8 cellular contexts compared by ENCODE assay signal in the genomic region with DNA sequence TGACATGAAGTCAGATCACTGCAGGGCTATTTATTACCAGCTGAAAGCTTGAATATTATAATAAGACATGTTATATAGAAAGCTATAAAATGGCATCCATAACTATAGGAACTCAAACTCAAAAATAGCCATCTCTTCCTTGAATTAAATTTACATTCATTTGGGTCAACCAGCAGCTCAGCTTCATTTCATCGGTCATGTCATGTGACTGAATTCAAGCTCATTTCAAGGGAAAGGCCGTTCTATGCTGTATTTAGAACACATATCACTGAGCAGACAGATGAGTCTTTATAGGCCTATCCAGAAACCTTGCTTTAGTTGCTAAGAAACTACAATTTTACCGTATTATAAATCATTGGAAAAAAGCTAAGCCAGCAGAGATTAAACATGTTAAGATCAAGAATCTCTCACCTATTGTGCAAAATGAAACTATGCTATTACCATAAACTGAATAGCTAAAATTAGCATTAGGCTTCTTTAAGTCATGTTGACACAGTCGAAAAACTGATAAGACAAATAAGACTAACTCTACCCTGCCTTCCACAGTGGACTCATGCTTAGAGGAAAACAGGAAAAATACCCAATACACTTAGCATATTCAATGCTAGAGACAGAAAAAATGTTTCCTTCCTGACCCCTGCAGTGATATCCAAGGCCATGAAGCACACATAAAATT. TPM values are rescaled to one million over a fixed set of nuclear protein-coding genes. Genes with fewer than 3 reads are reported as not detected.
A peak's percentile ranks its signal among the peaks of the same experiment; 100 is the strongest.
DNase-seq lines count a peak whose midpoint lies in the region; ATAC-seq and TF ChIP-seq lines count a peak whose summit lies in the region.

No MANE protein-coding gene starts in this region.

- H3K9me3 ChIP-seq in DND-41 (ENCODE audit: insufficient read depth, low read length, severe bottlenecking) (no peaks in the 10 kb centered on the region), OCI-LY7 (ENCODE audit: low read length) (no peaks in the 10 kb centered on the region), osteoblast (ENCODE audit: low read depth, low read length) (no peaks in the 10 kb centered on the region)

- no peaks in the 10 kb centered on the region for H3K36me3 Mint-ChIP-seq in endothelial cell (ENCODE audit: low read depth, unreplicated experiment)

- CTCF ChIA-PET in OCI-LY7 (lab: Charles Lee; ENCODE audit: unreplicated experiment), result no interaction called here

- peaks cover 60% of the 10 kb centered on the region for H3K4me1 Mint-ChIP-seq in endothelial cell (ENCODE audit: unreplicated experiment)

- no peak overlapping the region for H3K27ac ChIP-seq in DND-41 (ENCODE audit: low read length)
- no peak overlapping the region for H3K27ac ChIP-seq in OCI-LY7 (ENCODE audit: low read depth, low read length, poor library complexity, severe bottlenecking)
- peak overlapping the region; percentile 44 for H3K27ac ChIP-seq in osteoblast (ENCODE audit: low read depth, low read length)

- H3K9me2 ChIP-seq in OCI-LY7 (ENCODE audit: insufficient read depth, low read length), result no peaks in the 10 kb centered on the region

- H3K79me2 ChIP-seq in DND-41 (ENCODE audit: insufficient read depth, low read length), result peaks cover 68% of the 10 kb centered on the region
- H3K79me2 ChIP-seq in OCI-LY7 (ENCODE audit: insufficient read depth, low read depth, low read length), result peaks cover 68% of the 10 kb centered on the region
- H3K79me2 ChIP-seq in osteoblast (ENCODE audit: insufficient read depth, low read length), result peaks cover 69% of the 10 kb centered on the region

- no peaks in the 10 kb centered on the region for H3K27me3 ChIP-seq in DND-41 (ENCODE audit: insufficient read depth, low read length, poor library complexity)
- no peaks in the 10 kb centered on the region for H3K27me3 ChIP-seq in osteoblast (ENCODE audit: insufficient read depth, low read length)

- peak overlapping the region; percentile 95 for H3K4me3 Mint-ChIP-seq in endothelial cell (ENCODE audit: unreplicated experiment)

- H4K20me1 ChIP-seq in DND-41 (ENCODE audit: insufficient read depth, low read length), result peaks cover 38% of the 10 kb centered on the region
- H4K20me1 ChIP-seq in OCI-LY7 (ENCODE audit: insufficient read depth, low read length), result peaks cover 44% of the 10 kb centered on the region
- peaks cover 44% of the 10 kb centered on the region for H4K20me1 ChIP-seq in osteoblast (ENCODE audit: insufficient read depth, low read length)

- peak overlapping the region; percentile 75; the same call in 1 of the 2 replicates for H3K4me2 ChIP-seq in DND-41 (ENCODE audit: insufficient read depth, low read length)
- H3K4me2 ChIP-seq in OCI-LY7 (ENCODE audit: low read length), result peak overlapping the region; percentile 98
- peak overlapping the region; percentile 85 for H3K4me2 ChIP-seq in osteoblast (ENCODE audit: insufficient read depth, low read length)

- no peaks in the 10 kb centered on the region for H3K9me3 Mint-ChIP-seq in endothelial cell (ENCODE audit: unreplicated experiment)

- H2AFZ ChIP-seq in DND-41 (ENCODE audit: low read depth, low read length) (no peak overlapping the region), OCI-LY7 (ENCODE audit: low read length) (no peak overlapping the region), osteoblast (ENCODE audit: low read length) (no peak overlapping the region)

- POLR2A ChIA-PET in OCI-LY7 (lab: Charles Lee), result interaction anchor here (0.7 to 6.0 kb wide), 4 partner anchors 8 to 24 kb away, joined by 3 to 57 read pairs (median 4); no protein-coding TSS in a partner anchor

- H3K27me3 Mint-ChIP-seq in endothelial cell (ENCODE audit: unreplicated experiment), result peaks cover 5% of the 10 kb centered on the region

- TF ChIP-seq CTCF in DND-41 (IDR thresholded peaks at IDR 0.05; ENCODE audit: borderline replicate concordance, extremely low read depth, low read length, poor library complexity, severe bottlenecking) (no peak), OCI-LY7 (conservative IDR thresholded peaks at IDR 0.05; ENCODE audit: low read length) (no peak), endothelial cell (IDR thresholded peaks at IDR 0.05; ENCODE audit: unreplicated experiment) (no peak), osteoblast (IDR thresholded peaks at IDR 0.05; ENCODE audit: extremely low read depth, low read depth, low read length) (no peak)

- no peak for ATAC-seq in DND-41 (ENCODE audit: insufficient read depth, low read depth)
- no peak for ATAC-seq in GM21447 (IDR thresholded peaks at IDR 0.05; ENCODE audit: unreplicated experiment)

- peak overlapping the region; percentile 77; the same call in 1 of the 2 replicates for H3K9ac ChIP-seq in DND-41 (ENCODE audit: low read depth, low read length)

- H3K4me3 ChIP-seq in DND-41 (ENCODE audit: low read depth in 1 of 2, low read length in 2 of 2) (peak overlapping the region in 1 of 2 experiments; percentile 8; a peak in 1 of 4 replicates), OCI-LY7 (ENCODE audit: low read depth, low read length, poor library complexity, severe bottlenecking) (peak overlapping the region; percentile 96), osteoblast (ENCODE audit: insufficient read depth, low read length) (peak overlapping the region; percentile 85)

- no peaks in the 10 kb centered on the region for H3K36me3 ChIP-seq in DND-41 (ENCODE audit: insufficient read depth, low read length)
- no peaks in the 10 kb centered on the region for H3K36me3 ChIP-seq in OCI-LY7 (ENCODE audit: insufficient read depth, low read length)
- H3K36me3 ChIP-seq in osteoblast (ENCODE audit: insufficient read depth, low read length), result no peaks in the 10 kb centered on the region

- DNase-seq in DND-41 (no peak), OCI-LY7 (ENCODE audit: low spot score) (no peak), endothelial cell (ENCODE audit: low spot score) (no peak), osteoblast (ENCODE audit: insufficient read length, low spot score, missing footprints) (no peak), SIG-M5 treated with dmso at 0.1 percent for 504 hours (lab: John Stamatoyannopoulos, UW; ENCODE audit: unreplicated experiment) (no peak), AG20443 (ENCODE audit: low spot score) (no peak)
- no peak for DNase-seq in stimulated activated CD4-positive, alpha-beta T cell treated with anti-CD3 and anti-CD28 coated beads, Interleukin-4, amount 100 ng/mL, for 4 hours

- no TSS peak for BruUV-seq in OCI-LY7 (replicated peaks; lab: Mats Ljungman, UMichigan)

- intact Hi-C loops in OCI-LY7 (cut with micrococcal nuclease; ENCODE audit: unreplicated experiment), result loop anchor here (5.0 to 10.0 kb wide), 2 partner anchors 346 to 849 kb away; partner anchors contain the start of gene ADPGK

- H3K4me1 ChIP-seq in DND-41 (ENCODE audit: insufficient read depth, low read length) (peaks cover 26% of the 10 kb centered on the region), OCI-LY7 (ENCODE audit: insufficient read depth, low read length, poor library complexity, severe bottlenecking) (peaks cover 43% of the 10 kb centered on the region), osteoblast (ENCODE audit: insufficient read depth, low read length) (peaks cover 45% of the 10 kb centered on the region)

- H3K27ac Mint-ChIP-seq in endothelial cell (ENCODE audit: unreplicated experiment), result peak overlapping the region; percentile 73

RNA-seq across cellular contexts. Expression of gene NPTN, which starts 2.3 kb away (rescaled TPM):
- total RNA-seq in OCI-LY7 (2014; rRNA removed; shearing (Covaris generic)), result 36.0 and 41.5 TPM in 2 replicates
- total RNA-seq in OCI-LY7 (2022) (36.6 and 43.2 TPM in 2 replicates), endothelial cell (ENCODE audit: unreplicated experiment) (223 TPM), osteoblast (116 and 130 TPM in 2 replicates)

RNA-seq across cellular contexts. Expression of gene CD276, which starts 53.2 kb away (rescaled TPM):
- not detected in 2 replicates for total RNA-seq in OCI-LY7 (2014; rRNA removed; shearing (Covaris generic))
- not detected in 2 replicates for total RNA-seq in OCI-LY7 (2022)
- 552 TPM for total RNA-seq in endothelial cell (ENCODE audit: unreplicated experiment)
- total RNA-seq in osteoblast, result 145 and 154 TPM in 2 replicates

Comparison
In these comparisons a context has a peak if more than half of its experiments do, and no peak if none do; other contexts are left out.
1. RNA of gene CD276, which starts 53.2 kb away (total RNA-seq): 552 TPM in endothelial cell (single experiment) and 145 to 154 TPM in osteoblast; not detected in OCI-LY7; every median in the first group is over 100 times any median in the second.
2. Peak in every context shown above with its lines, with median percentiles within 50 percentile points of each other: H3K4me2 ChIP-seq.